8 cellular contexts compared by ENCODE assay signal in the genomic region with DNA sequence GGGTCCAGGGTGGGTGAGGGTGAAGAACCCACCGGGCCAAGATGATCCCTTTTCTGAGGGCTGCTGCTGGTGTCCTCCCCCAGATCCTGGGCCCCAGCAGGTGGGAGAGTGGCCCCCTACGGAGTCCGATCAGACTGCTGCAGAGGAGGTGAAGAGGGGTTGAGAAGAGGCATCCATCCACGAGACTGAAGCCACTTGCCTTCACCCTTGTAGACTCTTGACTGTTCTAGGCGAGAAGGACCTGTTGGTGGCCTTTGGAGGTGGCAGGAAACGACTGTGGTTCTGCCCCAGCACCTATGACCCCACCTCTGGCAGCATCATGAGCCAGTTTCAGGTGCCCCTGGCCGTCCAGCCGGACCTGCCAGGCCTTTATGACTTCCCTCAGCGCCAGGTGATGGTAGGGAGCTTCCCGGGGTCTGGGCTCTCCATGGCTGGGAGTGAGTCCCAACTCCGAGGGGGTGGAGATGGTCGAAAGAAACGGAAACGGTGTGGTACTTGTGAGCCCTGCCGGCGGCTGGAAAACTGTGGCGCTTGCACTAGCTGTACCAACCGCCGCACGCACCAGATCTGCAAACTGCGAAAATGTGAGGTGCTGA. TPM values are rescaled to one million over a fixed set of nuclear protein-coding genes. Genes with fewer than 3 reads are reported as not detected.
A peak's percentile ranks its signal among the peaks of the same experiment; 100 is the strongest.
DNase-seq lines count a peak whose midpoint lies in the region; ATAC-seq and TF ChIP-seq lines count a peak whose summit lies in the region.

No MANE protein-coding gene starts in this region.

- H3K4me1 ChIP-seq in heart right ventricle (peaks cover 12 to 73% (median 59%) of the 10 kb centered on the region in 9 donors), right lobe of liver (peaks cover 0 to 41% (median 16%) of the 10 kb centered on the region in 4 donors)

- no peaks in the 10 kb centered on the region for H3K9me3 ChIP-seq in heart right ventricle
- H3K9me3 ChIP-seq in right lobe of liver, result no peaks in the 10 kb centered on the region

- H3K27me3 ChIP-seq in heart right ventricle, result no peaks in the 10 kb centered on the region
- no peaks in the 10 kb centered on the region for H3K27me3 ChIP-seq in right lobe of liver

- peak overlapping the region in 5 of 10 donors; percentile 49 to 95 (median 71) for H3K27ac ChIP-seq in heart right ventricle
- H3K27ac ChIP-seq in right lobe of liver, result peak overlapping the region in 2 of 3 donors; percentile 61 to 84

- H3K27me3 Mint-ChIP-seq in activated naive CD4-positive, alpha-beta T cell treated with anti-CD3 and anti-CD28 coated beads, Interleukin-2, amount 10 ng/mL, durations not matched to agents 7 days and 5 days, result peaks cover 30% of the 10 kb centered on the region
- peaks cover 20% of the 10 kb centered on the region for H3K27me3 Mint-ChIP-seq in type B pancreatic cell

- H3K4me3 Mint-ChIP-seq in activated naive CD4-positive, alpha-beta T cell treated with anti-CD3 and anti-CD28 coated beads, Interleukin-2, amount 10 ng/mL, durations not matched to agents 7 days and 5 days, result peak overlapping the region; percentile 77
- H3K4me3 Mint-ChIP-seq in type B pancreatic cell, result peak overlapping the region; percentile 86

- 95% methylated on average over 21 of the region's 21 CpGs for WGBS in heart right ventricle, 2 donors
- WGBS in right lobe of liver (ENCODE audit: insufficient coverage, low coverage, low lambda C conversion rate, missing lambda C conversion rate), result 95% methylated on average over 12 of the region's 21 CpGs

- CTCF ChIA-PET in activated naive CD4-positive, alpha-beta T cell treated with anti-CD3 and anti-CD28 coated beads, Interleukin-2, amount 10 ng/mL, durations not matched to agents 7 days and 5 days (lab: Charles Lee), result interaction anchor here (0.9 to 3.2 kb wide), 10 partner anchors 11 to 163 kb away, joined by 3 to 50 read pairs (median 7); a partner anchor contains a TSS

- no peak for TF ChIP-seq POLR2A in right lobe of liver (IDR thresholded peaks at IDR 0.05)

- DNase-seq in heart right ventricle (no peak), left cardiac atrium (no peak), right lobe of liver (no peak), type B pancreatic cell (ENCODE audit: extremely low spot score, unreplicated experiment) (no peak), GDM1 (lab: John Stamatoyannopoulos, UW) (no peak), HK-2 (ENCODE audit: unreplicated experiment) (no peak), LoVo (ENCODE audit: low spot score) (no peak)
- DNase-seq in activated naive CD4-positive, alpha-beta T cell treated with anti-CD3 and anti-CD28 coated beads, Interleukin-2, amount 10 ng/mL, durations not matched to agents 7 days and 5 days, result peak; percentile 52

- intact Hi-C loops in heart right ventricle (cut with DNase I) (loop anchor here in 5 of 10 donors (5.0 to 10.0 kb wide), 4 partner anchors 59 to 161 kb away; a partner anchor contains a TSS), left cardiac atrium (cut with DNase I) (no loop called here), right lobe of liver (cut with DNase I) (no loop called here)

- peaks cover 71% of the 10 kb centered on the region for H3K4me1 Mint-ChIP-seq in activated naive CD4-positive, alpha-beta T cell treated with anti-CD3 and anti-CD28 coated beads, Interleukin-2, amount 10 ng/mL, durations not matched to agents 7 days and 5 days
- peaks cover 49% of the 10 kb centered on the region for H3K4me1 Mint-ChIP-seq in type B pancreatic cell (ENCODE audit: unreplicated experiment)

- TF ChIP-seq CTCF in heart right ventricle (IDR thresholded peaks at IDR 0.05) (no peak), right lobe of liver (IDR thresholded peaks at IDR 0.05) (no peak), type B pancreatic cell (conservative IDR thresholded peaks at IDR 0.05) (no peak)

- H3K36me3 ChIP-seq in heart right ventricle, result peaks cover 0 to 11% (median 0%) of the 10 kb centered on the region in 9 donors
- no peaks in the 10 kb centered on the region for H3K36me3 ChIP-seq in right lobe of liver

- peaks cover 49% of the 10 kb centered on the region for H3K36me3 Mint-ChIP-seq in activated naive CD4-positive, alpha-beta T cell treated with anti-CD3 and anti-CD28 coated beads, Interleukin-2, amount 10 ng/mL, durations not matched to agents 7 days and 5 days
- peaks cover 35% of the 10 kb centered on the region for H3K36me3 Mint-ChIP-seq in type B pancreatic cell

- no peak for ATAC-seq in heart right ventricle
- no peak for ATAC-seq in left cardiac atrium
- ATAC-seq in right lobe of liver, result no peak

- peaks cover 9% of the 10 kb centered on the region for H3K9me3 Mint-ChIP-seq in activated naive CD4-positive, alpha-beta T cell treated with anti-CD3 and anti-CD28 coated beads, Interleukin-2, amount 10 ng/mL, durations not matched to agents 7 days and 5 days
- H3K9me3 Mint-ChIP-seq in type B pancreatic cell, result no peaks in the 10 kb centered on the region

- H3K4me3 ChIP-seq in heart right ventricle (peak overlapping the region in 9 of 10 donors; percentile 46 to 67 (median 62)), right lobe of liver (peak overlapping the region; percentile 49 to 80 (median 51))

- peak overlapping the region; percentile 85 for H3K27ac Mint-ChIP-seq in activated naive CD4-positive, alpha-beta T cell treated with anti-CD3 and anti-CD28 coated beads, Interleukin-2, amount 10 ng/mL, durations not matched to agents 7 days and 5 days
- peak overlapping the region; percentile 84 for H3K27ac Mint-ChIP-seq in type B pancreatic cell

RNA-seq across cellular contexts. Expression of a gene that starts 1.5 kb away (rescaled TPM):
- total RNA-seq in heart right ventricle (1 to 10 TPM; 2.1 to 8.0 (median 2.9) TPM), left cardiac atrium (1 to 10 TPM; 3.0 to 4.3 TPM), right lobe of liver (1 to 10 TPM; 3.7 to 6.8 (median 5.1) TPM), type B pancreatic cell (ENCODE audit: low replicate concordance) (34.6 and 71.5 TPM in 2 replicates)
- polyA plus RNA-seq in heart right ventricle, result 1 to 10 TPM; 1.1 to 1.3 TPM

RNA-seq across cellular contexts. Expression of a gene that starts 59.5 kb away (rescaled TPM):
- 10 to 100 TPM; 18.7 to 29.4 (median 22.6) TPM for total RNA-seq in heart right ventricle
- 10 to 100 TPM; 38.7 to 56.2 TPM for polyA plus RNA-seq in heart right ventricle
- total RNA-seq in left cardiac atrium, result 10 to 100 TPM; 25.2 to 33.7 TPM
- 10 to 100 TPM; 16.6 to 33.1 (median 22.6) TPM for total RNA-seq in right lobe of liver
- 59.3 and 73.4 TPM in 2 replicates for total RNA-seq in type B pancreatic cell (ENCODE audit: low replicate concordance)
